In genomic region chr11:45820211-45820857, GRCh38 we compare ENCODE assay signal across 24 cellular contexts. TPM values are rescaled to one million over a fixed set of nuclear protein-coding genes. Genes with fewer than 3 reads are reported as not detected.
DNase-seq lines count a peak whose midpoint lies in the region; ATAC-seq, FAIRE-seq and TF ChIP-seq lines count a peak whose summit lies in the region.
"Had no signal": no experiment of that assay in that cellular context is flagged by ENCODE, and none has a peak within 500 bp of the region (broad histone marks: within the 10 kb centered on the region; RNA-seq: fewer than 3 reads in every experiment).

No MANE protein-coding gene starts in this region.

- no peaks in the 10 kb centered on the region for H3K36me3 Mint-ChIP-seq in activated CD4-positive, alpha-beta T cell treated with anti-CD3 and anti-CD28 coated beads, Interleukin-2, amount 10 ng/mL, durations not matched to agents 7 days and 5 days (ENCODE audit: low read depth)
- H3K36me3 Mint-ChIP-seq in MCF 10A (ENCODE audit: insufficient read depth, unreplicated experiment) = no peaks in the 10 kb centered on the region
- H3K36me3 Mint-ChIP-seq: CD4-positive, CD25-positive, alpha-beta regulatory T cell; CD8-positive, alpha-beta T cell had no signal

- BruUV-seq in K562 (replicated peaks; lab: Mats Ljungman, UMichigan) (no TSS peak), HepG2 (replicated peaks; lab: Mats Ljungman, UMichigan) (no TSS peak), MCF 10A (replicated peaks; lab: Mats Ljungman, UMichigan) (no TSS peak)

- H4K20me1 ChIP-seq in K562 (replicated peaks; ENCODE audit: control insufficient read depth, insufficient read depth, low read length) (no peaks in the 10 kb centered on the region), HepG2 (ENCODE audit: insufficient read depth, low read length) (no peaks in the 10 kb centered on the region)
- H4K20me1 ChIP-seq: BLaER1 had no signal

- no peak overlapping the region for H2BK5ac ChIP-seq in mesenchymal stem cell (ENCODE audit: low read depth, low read length, poor library complexity, severe bottlenecking)

- H3K14ac ChIP-seq in mesenchymal stem cell (ENCODE audit: low read length in 2 of 2) = no peak overlapping the region

- no peaks in the 10 kb centered on the region for H3K4me1 Mint-ChIP-seq in activated CD4-positive, alpha-beta T cell treated with anti-CD3 and anti-CD28 coated beads, Interleukin-2, amount 10 ng/mL, durations not matched to agents 7 days and 5 days
- H3K4me1 Mint-ChIP-seq in MCF 10A (ENCODE audit: insufficient read depth, unreplicated experiment) = peaks cover 5% of the 10 kb centered on the region

- FAIRE-seq in K562 (lab: Jason Lieb, UNC) (no peak), HepG2 (lab: Jason Lieb, UNC) (no peak)
- FAIRE-seq: A204.1, GM19239 had no signal

- H3K4me2 ChIP-seq in K562 (ENCODE audit: insufficient read depth, low read length) (no peak overlapping the region), mesenchymal stem cell (ENCODE audit: low read length, poor library complexity, severe bottlenecking) (no peak overlapping the region), HepG2 (ENCODE audit: low read depth, low read length) (no peak overlapping the region)
- H3K4me2 ChIP-seq: BLaER1 had no signal

- CTCF ChIA-PET in activated CD4-positive, alpha-beta T cell treated with anti-CD3 and anti-CD28 coated beads, Interleukin-2, amount 10 ng/mL, durations not matched to agents 7 days and 5 days (lab: Charles Lee) = interaction anchor here (0.6 kb wide), 1 partner anchor 668 kb away, joined by 3 read pairs; no protein-coding TSS in a partner anchor
- CTCF ChIA-PET in K562 (lab: Yijun Ruan, JAX; ENCODE audit: low intra/inter-chr PET ratio) = no interaction called here
- CTCF ChIA-PET in HepG2 (lab: Yijun Ruan, JAX; ENCODE audit: low intra/inter-chr PET ratio, low total read pairs) = no interaction called here
- CTCF ChIA-PET in MCF 10A (lab: Yijun Ruan, JAX) = interaction anchor here (0.6 to 1.3 kb wide), 4 partner anchors 8 to 456 kb away, joined by 3 read pairs; no protein-coding TSS in a partner anchor

- no peaks in the 10 kb centered on the region for H3K79me2 ChIP-seq in K562 (ENCODE audit: control insufficient read depth, insufficient read depth, low read length)
- no peaks in the 10 kb centered on the region for H3K79me2 ChIP-seq in HepG2 (ENCODE audit: insufficient read depth, low read length)

- H3K9me3 ChIP-seq in K562 (replicated peaks; ENCODE audit: control insufficient read depth, insufficient read depth, low read depth, low read length) (no peaks in the 10 kb centered on the region), mesenchymal stem cell (ENCODE audit: control insufficient read depth, low read length) (peaks cover 3% of the 10 kb centered on the region), HepG2 (ENCODE audit: low read length) (no peaks in the 10 kb centered on the region)
- H3K9me3 ChIP-seq: BLaER1, Caco-2 had no signal

- no peak overlapping the region for H2BK12ac ChIP-seq in mesenchymal stem cell (ENCODE audit: low read length in 2 of 2)

- 55% methylated on average over 5 of the region's 5 CpGs for WGBS in K562 (ENCODE audit: insufficient coverage, low coverage, missing lambda C conversion rate)
- WGBS in mesenchymal stem cell = 75% methylated on average over 4 of the region's 5 CpGs
- 31% methylated on average over 5 of the region's 5 CpGs for WGBS in HepG2 (ENCODE audit: low lambda C conversion rate)

- no peaks in the 10 kb centered on the region for H3K9me1 ChIP-seq in K562 (ENCODE audit: control insufficient read depth, insufficient read depth, low read length)

- no peak overlapping the region for H2AK5ac ChIP-seq in mesenchymal stem cell (ENCODE audit: low read length, severe bottlenecking)

- no peak overlapping the region for H2BK120ac ChIP-seq in mesenchymal stem cell (ENCODE audit: low read depth, low read length)

- H3K4me3 ChIP-seq in K562 = no peak overlapping the region
- no peak overlapping the region for H3K4me3 ChIP-seq in mesenchymal stem cell (ENCODE audit: insufficient read depth in 1 of 2, low read depth in 1 of 2, low read length in 2 of 2)
- no peak overlapping the region for H3K4me3 ChIP-seq in HepG2 (replicated peaks in 1 of 3; ENCODE audit: insufficient read depth in 1 of 3, low read depth in 2 of 3, low read length in 3 of 3)
- H3K4me3 ChIP-seq: BLaER1, GM12878, GM23248 had no signal

- H2BK15ac ChIP-seq in mesenchymal stem cell (ENCODE audit: low read depth, poor library complexity, severe bottlenecking) = peak overlapping the region; percentile 1

- no peak for DNase-seq in activated CD4-positive, alpha-beta T cell treated with anti-CD3 and anti-CD28 coated beads, Interleukin-2, amount 10 ng/mL, durations not matched to agents 7 days and 5 days
- DNase-seq in activated CD4-positive, alpha-beta T cell treated with anti-CD3 and anti-CD28 coated beads, Interleukin-2, amount 50 U/mL, for 48 hours = no peak
- DNase-seq in K562 (ENCODE audit: extremely low read depth in 1 of 4, low spot score in 3 of 4) = no peak
- no peak for DNase-seq in mesenchymal stem cell
- no peak for DNase-seq in HepG2 (ENCODE audit: low spot score)
- no peak for DNase-seq in DMS 273 treated with DMSO at 0.1 percent for 48 hours (lab: John Stamatoyannopoulos, UW)
- DNase-seq in MCF 10A (ENCODE audit: unreplicated experiment) = no peak
- DNase-seq in NCI-H446 (lab: John Stamatoyannopoulos, UW) = no peak
- DNase-seq: Caco-2; CD4-positive, CD25-positive, alpha-beta regulatory T cell; CD8-positive, alpha-beta T cell; DMS79; EL; GDM1; GM23248; H9 had no signal

- in situ Hi-C loops in K562 (cut with MboI) = no loop called here
- in situ Hi-C loops in HepG2 (cut with HindIII; ENCODE audit: extremely low pct_ligation_motif_present, low pct_unique_long_range_greater_than_20kb) = no loop called here

- H3K18ac ChIP-seq in mesenchymal stem cell (ENCODE audit: low read depth in 1 of 2, low read length in 2 of 2) = no peak overlapping the region

- no peak overlapping the region for H3K23ac ChIP-seq in mesenchymal stem cell (ENCODE audit: low read length in 2 of 2)

- POLR2A ChIA-PET in activated CD4-positive, alpha-beta T cell treated with anti-CD3 and anti-CD28 coated beads, Interleukin-2, amount 10 ng/mL, durations not matched to agents 7 days and 5 days (lab: Charles Lee) = no interaction called here
- POLR2A ChIA-PET in K562 (lab: Yijun Ruan, JAX) = no interaction called here
- POLR2A ChIA-PET in HepG2 (lab: Yijun Ruan, JAX) = interaction anchor here (1.9 kb wide), 1 partner anchor 14 kb away, joined by 6 read pairs; no protein-coding TSS in a partner anchor
- POLR2A ChIA-PET in MCF 10A (lab: Yijun Ruan, JAX) = interaction anchor here (4.8 kb wide), 1 partner anchor 14 kb away, joined by 20 read pairs; the partner anchor contains the start of gene SLC35C1

- no peak overlapping the region for H3K4me3 Mint-ChIP-seq in activated CD4-positive, alpha-beta T cell treated with anti-CD3 and anti-CD28 coated beads, Interleukin-2, amount 10 ng/mL, durations not matched to agents 7 days and 5 days
- H3K4me3 Mint-ChIP-seq in MCF 10A (ENCODE audit: unreplicated experiment) = no peak overlapping the region
- H3K4me3 Mint-ChIP-seq: B cell; CD4-positive, CD25-positive, alpha-beta regulatory T cell; CD8-positive, alpha-beta T cell; H9 had no signal

- TF ChIP-seq POLR2A in K562 (conservative IDR thresholded peaks at IDR 0.05) (no peak), HepG2 (IDR thresholded peaks at IDR 0.05; ENCODE audit: insufficient read depth in 1 of 2, low read depth in 2 of 2, low read length in 2 of 2) (no peak)

- intact Hi-C loops in K562 (cut with micrococcal nuclease) (no loop called here), HepG2 (cut with micrococcal nuclease; ENCODE audit: unreplicated experiment) (no loop called here), MCF 10A (cut with micrococcal nuclease) (no loop called here)

- H3K36me3 ChIP-seq in K562 (ENCODE audit: control insufficient read depth, insufficient read depth, low read length) (no peaks in the 10 kb centered on the region), mesenchymal stem cell (ENCODE audit: control insufficient read depth in 1 of 2, insufficient read depth in 2 of 2, low read depth in 1 of 2, low read length in 2 of 2) (no peaks in the 10 kb centered on the region), HepG2 (replicated peaks in 1 of 2; ENCODE audit: control insufficient read depth in 1 of 2, insufficient read depth in 2 of 2, low read length in 2 of 2) (no peaks in the 10 kb centered on the region)
- H3K36me3 ChIP-seq: BLaER1 had no signal

- H4K91ac ChIP-seq in mesenchymal stem cell (ENCODE audit: low read length) = no peak overlapping the region

- no peak overlapping the region for H3K9ac ChIP-seq in K562 (ENCODE audit: insufficient read depth in 1 of 2, low read depth in 2 of 2, low read length in 2 of 2)
- no peak overlapping the region for H3K9ac ChIP-seq in mesenchymal stem cell (ENCODE audit: low read length)
- H3K9ac ChIP-seq in HepG2 (ENCODE audit: insufficient read depth, low read depth, low read length) = no peak overlapping the region
- H3K9ac ChIP-seq: BLaER1, GM23248 had no signal

- TF ChIP-seq CTCF in K562 (IDR thresholded peaks at IDR 0.05 in 2 of 3, conservative IDR thresholded peaks at IDR 0.05 in 1 of 3; ENCODE audit: insufficient read depth in 2 of 3, low read depth in 1 of 3, low read length in 3 of 3) (no peak), HepG2 (CRISPR knock-in tag; IDR thresholded peaks at IDR 0.05) (no peak), MCF 10A (IDR thresholded peaks at IDR 0.05; ENCODE audit: unreplicated experiment) (no peak)

- ATAC-seq in K562 (no peak), HepG2 (no peak)
- ATAC-seq: CD8-positive, alpha-beta T cell; GM12878; HCT116 had no signal

- H3K27me3 ChIP-seq in K562 (ENCODE audit: control insufficient read depth in 2 of 2, insufficient read depth in 2 of 2, low read length in 2 of 2) = no peaks in the 10 kb centered on the region
- H3K27me3 ChIP-seq in mesenchymal stem cell (ENCODE audit: control insufficient read depth in 1 of 2, insufficient read depth in 1 of 2, low read length in 2 of 2) = peaks cover 0 to 4% of the 10 kb centered on the region in 2 experiments
- H3K27me3 ChIP-seq in HepG2 (ENCODE audit: control insufficient read depth in 1 of 2, insufficient read depth in 2 of 2, low read length in 2 of 2) = peaks cover 1 to 5% of the 10 kb centered on the region in 2 experiments; a peak in 1 of 5 replicates
- H3K27me3 ChIP-seq: BLaER1 had no signal

- no peak overlapping the region for H3K4ac ChIP-seq in mesenchymal stem cell (ENCODE audit: low read depth in 1 of 2, low read length in 2 of 2)

- no peaks in the 10 kb centered on the region for H3K79me1 ChIP-seq in mesenchymal stem cell (replicated peaks; ENCODE audit: low read length, poor library complexity, severe bottlenecking)

- no peaks in the 10 kb centered on the region for H3K9me3 Mint-ChIP-seq in activated CD4-positive, alpha-beta T cell treated with anti-CD3 and anti-CD28 coated beads, Interleukin-2, amount 10 ng/mL, durations not matched to agents 7 days and 5 days
- H3K9me3 Mint-ChIP-seq in MCF 10A (ENCODE audit: unreplicated experiment) = no peaks in the 10 kb centered on the region
- H3K9me3 Mint-ChIP-seq: CD4-positive, CD25-positive, alpha-beta regulatory T cell; CD8-positive, alpha-beta T cell; H9 had no signal

- peaks cover 3% of the 10 kb centered on the region for H3K27me3 Mint-ChIP-seq in activated CD4-positive, alpha-beta T cell treated with anti-CD3 and anti-CD28 coated beads, Interleukin-2, amount 10 ng/mL, durations not matched to agents 7 days and 5 days
- H3K27me3 Mint-ChIP-seq in MCF 10A (ENCODE audit: insufficient read depth, unreplicated experiment) = peaks cover 5% of the 10 kb centered on the region

- TF ChIP-seq RAD21 in K562 (CRISPR knock-in tag; conservative IDR thresholded peaks at IDR 0.05 in 1 of 2, IDR thresholded peaks at IDR 0.05 in 1 of 2) (no peak), HepG2 (CRISPR knock-in tag; IDR thresholded peaks at IDR 0.05) (no peak)

- H3K27ac Mint-ChIP-seq in activated CD4-positive, alpha-beta T cell treated with anti-CD3 and anti-CD28 coated beads, Interleukin-2, amount 10 ng/mL, durations not matched to agents 7 days and 5 days = peak overlapping the region; percentile 16
- no peak overlapping the region for H3K27ac Mint-ChIP-seq in MCF 10A (ENCODE audit: low read depth, unreplicated experiment)
- H3K27ac Mint-ChIP-seq: CD8-positive, alpha-beta T cell; H9 had no signal

- H2AFZ ChIP-seq in K562 (ENCODE audit: low read depth, low read length) = no peak overlapping the region
- no peak overlapping the region for H2AFZ ChIP-seq in mesenchymal stem cell (ENCODE audit: low read depth, low read length)
- no peak overlapping the region for H2AFZ ChIP-seq in HepG2 (ENCODE audit: low read length)
- H2AFZ ChIP-seq: GM23248 had no signal

- H3K4me1 ChIP-seq in K562 (replicated peaks in 1 of 2; ENCODE audit: control insufficient read depth in 2 of 2, insufficient read depth in 2 of 2, low read length in 2 of 2) = peaks cover 12 to 15% of the 10 kb centered on the region in 2 experiments
- peaks cover 4% of the 10 kb centered on the region for H3K4me1 ChIP-seq in mesenchymal stem cell (ENCODE audit: control insufficient read depth, insufficient read depth, low read depth, low read length)
- H3K4me1 ChIP-seq in HepG2 (ENCODE audit: insufficient read depth, low read length) = no peaks in the 10 kb centered on the region

- no peak for TF ChIP-seq EP300 in K562 (IDR thresholded peaks at IDR 0.05; ENCODE audit: low read length)
- no peak for TF ChIP-seq EP300 in HepG2 (IDR thresholded peaks at IDR 0.05; ENCODE audit: low read depth in 2 of 2, low read length in 2 of 2)
- no peak for TF ChIP-seq EP300 in HepG2 (CRISPR knock-in tag; IDR thresholded peaks at IDR 0.05; ENCODE audit: borderline replicate concordance)

- H4K8ac ChIP-seq in mesenchymal stem cell (ENCODE audit: low read length) = no peak overlapping the region

- no peak overlapping the region for H3K27ac ChIP-seq in K562 (ENCODE audit: extremely low read depth, low read depth, low read length)
- H3K27ac ChIP-seq in mesenchymal stem cell (ENCODE audit: low read length, poor library complexity, severe bottlenecking) = no peak overlapping the region
- no peak overlapping the region for H3K27ac ChIP-seq in HepG2 (ENCODE audit: extremely low read length, insufficient read depth, low read length)
- H3K27ac ChIP-seq: 22Rv1, BLaER1, C4-2B, GM23248 had no signal

RNA-seq across cellular contexts. Expression of gene SLC35C1, which starts 15.4 kb away (rescaled TPM):
- total RNA-seq in activated CD4-positive, alpha-beta T cell treated with anti-CD3 and anti-CD28 coated beads, Interleukin-2, amount 10 ng/mL, durations not matched to agents 7 days and 5 days = 10 to 100 TPM; 18.0 to 18.2 TPM
- 4.6 and 15.0 TPM in 2 replicates for total RNA-seq in K562 (2011; cell fraction: chromatin; rRNA removed; ENCODE audit: low replicate concordance)
- 15.7 and 22.2 TPM in 2 replicates for total RNA-seq in K562 (2011; cell fraction: nucleolus; rRNA removed)
- 13.6 and 16.2 TPM in 2 replicates for total RNA-seq in K562 (2011; cell fraction: nucleoplasm; rRNA removed)
- 3.6 and 5.4 TPM in 2 replicates for total RNA-seq in K562 (2014; rRNA removed)
- total RNA-seq in K562 (2014; rRNA removed; fragmentation: Illumina TruSeq; extraction: Trizol) = 0.96 and 1.5 TPM in 2 replicates
- 2.4 and 3.0 TPM in 2 replicates for total RNA-seq in K562 (2015; rRNA removed; fragmentation: Illumina TruSeq; extraction: Trizol)
- total RNA-seq in K562 (2021) = 13.1 and 14.9 TPM in 2 replicates
- 1.3 and 2.6 TPM in 2 replicates for polyA plus RNA-seq in K562 (2011; rRNA removed)
- polyA plus RNA-seq in K562 (2011; cell fraction: cytosol; rRNA removed) = 2.8 and 7.0 TPM in 2 replicates
- polyA plus RNA-seq in K562 (2011; cell fraction: nucleus; rRNA removed) = 2.6 and 5.4 TPM in 2 replicates
- 9.2 and 10.4 TPM in 2 replicates for polyA plus RNA-seq in K562 (2012)
- 7.4 and 9.7 TPM in 2 replicates for polyA plus RNA-seq in K562 (2014; fragmentation: Illumina TruSeq; extraction: Trizol)
- polyA plus RNA-seq in K562 (2014; fragmentation: Nextera tagmentation; extraction: Ambion mirVana) = under 1 TPM; 0.65 to 0.98 TPM
- 4.2 and 4.4 TPM in 2 replicates for polyA plus RNA-seq in K562 (2014; rRNA removed)
- polyA minus RNA-seq in K562 (2011; rRNA and poly(A)+ RNA removed) = 2.1 and 2.5 TPM in 2 replicates
- polyA minus RNA-seq in K562 (2011; cell fraction: cytosol; rRNA and poly(A)+ RNA removed) = 13.7 and 13.8 TPM in 2 replicates
- 4.8 and 4.9 TPM in 2 replicates for polyA minus RNA-seq in K562 (2011; cell fraction: nucleus; rRNA and poly(A)+ RNA removed)
- 22.9 TPM for polyA plus RNA-seq in mesenchymal stem cell (2013, experiment 1 of 2)
- 23.8 TPM for polyA plus RNA-seq in mesenchymal stem cell (2013, experiment 2 of 2)
- total RNA-seq in HepG2 (2016; rRNA removed; fragmentation: Illumina TruSeq; extraction: Trizol) = 6.1 and 7.0 TPM in 2 replicates
- 2.8 and 3.3 TPM in 2 replicates for total RNA-seq in HepG2 (2016; cell fraction: cytosol; rRNA removed; fragmentation: Illumina TruSeq; extraction: Trizol; ENCODE audit: low read depth)
- 5.8 and 7.5 TPM in 2 replicates for total RNA-seq in HepG2 (2016; cell fraction: insoluble cytoplasmic fraction; rRNA removed; fragmentation: Illumina TruSeq; extraction: Trizol)
- 9.9 and 10.1 TPM in 2 replicates for total RNA-seq in HepG2 (2016; cell fraction: membrane; rRNA removed; fragmentation: Illumina TruSeq; extraction: Trizol)
- 8.9 and 10.1 TPM in 2 replicates for total RNA-seq in HepG2 (2016; cell fraction: nucleus; rRNA removed; fragmentation: Illumina TruSeq; extraction: Trizol)
- polyA plus RNA-seq in HepG2 (2011; rRNA removed) = 2.6 and 2.9 TPM in 2 replicates
- 1.8 and 3.3 TPM in 2 replicates for polyA plus RNA-seq in HepG2 (2011; cell fraction: cytosol; rRNA removed)
- 5.3 and 6.1 TPM in 2 replicates for polyA plus RNA-seq in HepG2 (2011; cell fraction: nucleus; rRNA removed)
- polyA plus RNA-seq in HepG2 (2012) = 5.5 and 7.2 TPM in 2 replicates
- 4.4 and 5.2 TPM in 2 replicates for polyA plus RNA-seq in HepG2 (2016; cell fraction: cytosol; fragmentation: Illumina TruSeq; extraction: Trizol; ENCODE audit: low read depth)
- polyA plus RNA-seq in HepG2 (2016; cell fraction: insoluble cytoplasmic fraction; fragmentation: Illumina TruSeq; extraction: Trizol; ENCODE audit: low read depth) = 8.6 and 9.4 TPM in 2 replicates
- polyA plus RNA-seq in HepG2 (2016; cell fraction: membrane; fragmentation: Illumina TruSeq; extraction: Trizol; ENCODE audit: low read depth) = 10.8 and 11.1 TPM in 2 replicates
- 11.8 and 12.4 TPM in 2 replicates for polyA plus RNA-seq in HepG2 (2016; cell fraction: nucleus; fragmentation: Illumina TruSeq; extraction: Trizol; ENCODE audit: insufficient read depth, low read depth)
- polyA minus RNA-seq in HepG2 (2011; rRNA and poly(A)+ RNA removed; ENCODE audit: low replicate concordance) = 22.9 and 26.1 TPM in 2 replicates
- 6.5 and 8.0 TPM in 2 replicates for polyA minus RNA-seq in HepG2 (2011; cell fraction: cytosol; rRNA and poly(A)+ RNA removed)
- 3.4 and 5.5 TPM in 2 replicates for polyA minus RNA-seq in HepG2 (2011; cell fraction: nucleus; rRNA and poly(A)+ RNA removed)
- 11.9 and 14.4 TPM in 2 replicates for total RNA-seq in MCF 10A (2022)

RNA-seq across cellular contexts. Expression of gene CRY2, which starts 26.9 kb away (rescaled TPM):
- total RNA-seq in activated CD4-positive, alpha-beta T cell treated with anti-CD3 and anti-CD28 coated beads, Interleukin-2, amount 10 ng/mL, durations not matched to agents 7 days and 5 days = 10 to 100 TPM; 25.6 to 26.3 TPM
- total RNA-seq in K562 (2011; cell fraction: chromatin; rRNA removed; ENCODE audit: low replicate concordance) = 74.3 and 112 TPM in 2 replicates
- 59.2 and 64.6 TPM in 2 replicates for total RNA-seq in K562 (2011; cell fraction: nucleolus; rRNA removed)
- 69.7 and 90.4 TPM in 2 replicates for total RNA-seq in K562 (2011; cell fraction: nucleoplasm; rRNA removed)
- total RNA-seq in K562 (2014; rRNA removed) (15.1 and 18.3 TPM in 2 replicates), K562 (2014; rRNA removed; fragmentation: Illumina TruSeq; extraction: Trizol) (8.5 and 10.4 TPM in 2 replicates), K562 (2015; rRNA removed; fragmentation: Illumina TruSeq; extraction: Trizol) (10.9 and 13.3 TPM in 2 replicates), K562 (2021) (23.9 and 24.0 TPM in 2 replicates), HepG2 (2016; rRNA removed; fragmentation: Illumina TruSeq; extraction: Trizol) (8.8 and 12.2 TPM in 2 replicates), MCF 10A (2022) (8.1 and 8.6 TPM in 2 replicates)
- polyA plus RNA-seq in K562 (2011; rRNA removed) (15.8 and 21.7 TPM in 2 replicates), K562 (2014; fragmentation: Illumina TruSeq; extraction: Trizol) (14.5 and 14.8 TPM in 2 replicates), K562 (2014; fragmentation: Nextera tagmentation; extraction: Ambion mirVana) (1 to 10 TPM; 2.3 to 3.3 TPM), K562 (2014; rRNA removed) (13.5 and 17.1 TPM in 2 replicates), HepG2 (2011; rRNA removed) (10.0 and 10.1 TPM in 2 replicates)
- polyA plus RNA-seq in K562 (2011; cell fraction: cytosol; rRNA removed) = 16.3 and 16.9 TPM in 2 replicates
- polyA plus RNA-seq in K562 (2011; cell fraction: nucleus; rRNA removed) = 59.5 and 77.3 TPM in 2 replicates
- polyA plus RNA-seq in K562 (2012) = 10.6 and 11.5 TPM in 2 replicates
- polyA minus RNA-seq in K562 (2011; rRNA and poly(A)+ RNA removed) = 27.1 and 32.0 TPM in 2 replicates
- 17.7 and 18.3 TPM in 2 replicates for polyA minus RNA-seq in K562 (2011; cell fraction: cytosol; rRNA and poly(A)+ RNA removed)
- polyA minus RNA-seq in K562 (2011; cell fraction: nucleus; rRNA and poly(A)+ RNA removed) = 28.8 and 31.0 TPM in 2 replicates
- polyA plus RNA-seq in mesenchymal stem cell (2013, experiment 1 of 2) = 6.2 TPM
- polyA plus RNA-seq in mesenchymal stem cell (2013, experiment 2 of 2) = 5.3 TPM
- total RNA-seq in HepG2 (2016; cell fraction: cytosol; rRNA removed; fragmentation: Illumina TruSeq; extraction: Trizol; ENCODE audit: low read depth) = 8.5 and 9.2 TPM in 2 replicates
- total RNA-seq in HepG2 (2016; cell fraction: insoluble cytoplasmic fraction; rRNA removed; fragmentation: Illumina TruSeq; extraction: Trizol) = 7.8 and 11.7 TPM in 2 replicates
- 7.7 and 7.9 TPM in 2 replicates for total RNA-seq in HepG2 (2016; cell fraction: membrane; rRNA removed; fragmentation: Illumina TruSeq; extraction: Trizol)
- total RNA-seq in HepG2 (2016; cell fraction: nucleus; rRNA removed; fragmentation: Illumina TruSeq; extraction: Trizol) = 14.4 and 18.4 TPM in 2 replicates
- 4.5 and 4.8 TPM in 2 replicates for polyA plus RNA-seq in HepG2 (2011; cell fraction: cytosol; rRNA removed)
- polyA plus RNA-seq in HepG2 (2011; cell fraction: nucleus; rRNA removed) = 42.1 and 49.3 TPM in 2 replicates
- 8.4 and 8.8 TPM in 2 replicates for polyA plus RNA-seq in HepG2 (2012)
- 0.70 and 0.83 TPM in 2 replicates for polyA plus RNA-seq in HepG2 (2016; cell fraction: cytosol; fragmentation: Illumina TruSeq; extraction: Trizol; ENCODE audit: low read depth)
- polyA plus RNA-seq in HepG2 (2016; cell fraction: insoluble cytoplasmic fraction; fragmentation: Illumina TruSeq; extraction: Trizol; ENCODE audit: low read depth) = 6.0 and 7.6 TPM in 2 replicates
- polyA plus RNA-seq in HepG2 (2016; cell fraction: membrane; fragmentation: Illumina TruSeq; extraction: Trizol; ENCODE audit: low read depth) = 1.9 and 2.1 TPM in 2 replicates
- polyA plus RNA-seq in HepG2 (2016; cell fraction: nucleus; fragmentation: Illumina TruSeq; extraction: Trizol; ENCODE audit: insufficient read depth, low read depth) = 27.9 and 28.8 TPM in 2 replicates
- polyA minus RNA-seq in HepG2 (2011; rRNA and poly(A)+ RNA removed; ENCODE audit: low replicate concordance) = 28.6 and 30.6 TPM in 2 replicates
- 7.2 and 7.8 TPM in 2 replicates for polyA minus RNA-seq in HepG2 (2011; cell fraction: cytosol; rRNA and poly(A)+ RNA removed)
- polyA minus RNA-seq in HepG2 (2011; cell fraction: nucleus; rRNA and poly(A)+ RNA removed) = 25.4 and 26.0 TPM in 2 replicates

Comparison
In these comparisons a context has a peak if more than half of its experiments do, and no peak if none do; other contexts are left out.
1. CTCF ChIA-PET loops: an anchor here in activated CD4-positive, alpha-beta T cell treated with anti-CD3 and anti-CD28 coated beads, Interleukin-2, amount 10 ng/mL, durations not matched to agents 7 days and 5 days (0.6 kb wide) and MCF 10A (0.6 to 1.3 kb wide); none called in K562 and HepG2.
2. POLR2A ChIA-PET loops: an anchor here in HepG2 (1.9 kb wide) and MCF 10A (4.8 kb wide); none called in activated CD4-positive, alpha-beta T cell treated with anti-CD3 and anti-CD28 coated beads, Interleukin-2, amount 10 ng/mL, durations not matched to agents 7 days and 5 days and K562.